In genomic region chr4:14196141-14196540, GRCh38 we compare ENCODE assay signal across 8 cellular contexts.
A peak's percentile ranks its signal among the peaks of the same experiment; 100 is the strongest.
DNase-seq lines count a peak whose midpoint lies in the region; ATAC-seq and TF ChIP-seq lines count a peak whose summit lies in the region.

No MANE protein-coding gene starts in this region.

- no peak for ATAC-seq in mucosa of descending colon
- ATAC-seq in CD8-positive, alpha-beta T cell = no peak
- no peak for ATAC-seq in GM18498 (IDR thresholded peaks at IDR 0.05; ENCODE audit: unreplicated experiment)

- H3K4me1 ChIP-seq in mucosa of descending colon (ENCODE audit: low read depth) = no peaks in the 10 kb centered on the region
- H3K4me1 ChIP-seq in CD8-positive, alpha-beta T cell (ENCODE audit: insufficient read depth, low read length) = no peaks in the 10 kb centered on the region

- no peaks in the 10 kb centered on the region for H3K4me1 Mint-ChIP-seq in endothelial cell (ENCODE audit: unreplicated experiment)
- no peaks in the 10 kb centered on the region for H3K4me1 Mint-ChIP-seq in CD8-positive, alpha-beta T cell (ENCODE audit: low read depth)

- H3K4me3 ChIP-seq in mucosa of descending colon = no peak overlapping the region
- no peak overlapping the region for H3K4me3 ChIP-seq in CD8-positive, alpha-beta T cell (ENCODE audit: low read depth, low read length)

- H3K27me3 ChIP-seq in CD8-positive, alpha-beta T cell (ENCODE audit: insufficient read depth, low read length) = no peaks in the 10 kb centered on the region

- DNase-seq in GM03348 (ENCODE audit: low spot score) = peak; percentile 46
- DNase-seq in NCI-H226 = peak; percentile 40
- DNase-seq in endothelial cell (ENCODE audit: low spot score) = peak; percentile 75
- peak in 2 of 3 donors; percentile 27 to 29 for DNase-seq in mucosa of descending colon
- DNase-seq in activated effector memory CD4-positive, alpha-beta T cell treated with anti-CD3 and anti-CD28 coated beads, Interleukin-2, amount 50 U/mL, for 16 hours = no peak
- DNase-seq in NCI-H526 (lab: John Stamatoyannopoulos, UW) = no peak
- DNase-seq in CD8-positive, alpha-beta T cell = no peak

- intact Hi-C loops in mucosa of descending colon (cut with DNase I, micrococcal nuclease) = no loop called here
- intact Hi-C loops in CD8-positive, alpha-beta T cell (cut with DNase I, micrococcal nuclease) = no loop called here

- no peak overlapping the region for H3K4me3 Mint-ChIP-seq in endothelial cell (ENCODE audit: unreplicated experiment)
- H3K4me3 Mint-ChIP-seq in CD8-positive, alpha-beta T cell = no peak overlapping the region

- no peaks in the 10 kb centered on the region for H3K9me3 ChIP-seq in mucosa of descending colon
- H3K9me3 ChIP-seq in CD8-positive, alpha-beta T cell (ENCODE audit: low read length) = no peaks in the 10 kb centered on the region

- H3K36me3 Mint-ChIP-seq in endothelial cell (ENCODE audit: low read depth, unreplicated experiment) = no peaks in the 10 kb centered on the region
- no peaks in the 10 kb centered on the region for H3K36me3 Mint-ChIP-seq in CD8-positive, alpha-beta T cell

- CTCF ChIA-PET in CD8-positive, alpha-beta T cell (lab: Charles Lee) = no interaction called here

- H3K27me3 Mint-ChIP-seq in endothelial cell (ENCODE audit: unreplicated experiment) = no peaks in the 10 kb centered on the region
- H3K27me3 Mint-ChIP-seq in CD8-positive, alpha-beta T cell (ENCODE audit: low read depth) = no peaks in the 10 kb centered on the region

- POLR2A ChIA-PET in CD8-positive, alpha-beta T cell (lab: Charles Lee) = no interaction called here

- no peaks in the 10 kb centered on the region for H3K9me3 Mint-ChIP-seq in endothelial cell (ENCODE audit: unreplicated experiment)
- no peaks in the 10 kb centered on the region for H3K9me3 Mint-ChIP-seq in CD8-positive, alpha-beta T cell

- H3K27ac Mint-ChIP-seq in endothelial cell (ENCODE audit: unreplicated experiment) = no peak overlapping the region
- H3K27ac Mint-ChIP-seq in CD8-positive, alpha-beta T cell = no peak overlapping the region

- no peak overlapping the region for H3K27ac ChIP-seq in CD8-positive, alpha-beta T cell (ENCODE audit: low read depth, low read length)

- no peaks in the 10 kb centered on the region for H3K36me3 ChIP-seq in mucosa of descending colon (ENCODE audit: low read depth)
- H3K36me3 ChIP-seq in CD8-positive, alpha-beta T cell (ENCODE audit: insufficient read depth, low read length) = no peaks in the 10 kb centered on the region

- TF ChIP-seq CTCF in endothelial cell (IDR thresholded peaks at IDR 0.05; ENCODE audit: unreplicated experiment) (no peak), mucosa of descending colon (IDR thresholded peaks at IDR 0.05) (no peak)
- no peak for TF ChIP-seq CTCF in CD8-positive, alpha-beta T cell (IDR thresholded peaks at IDR 0.05)

Comparison
In these comparisons a context has a peak if more than half of its experiments do, and no peak if none do; other contexts are left out.
1. DNase-seq: peak in GM03348 (single experiment), NCI-H226 (single experiment), endothelial cell (single experiment) and mucosa of descending colon (2 of 3); none in activated effector memory CD4-positive, alpha-beta T cell treated with anti-CD3 and anti-CD28 coated beads, Interleukin-2, amount 50 U/mL, for 16 hours (single experiment), NCI-H526 (0 of 2) and CD8-positive, alpha-beta T cell (0 of 7).